ENCODE assay signal across 25 cellular contexts in the genomic region with DNA sequence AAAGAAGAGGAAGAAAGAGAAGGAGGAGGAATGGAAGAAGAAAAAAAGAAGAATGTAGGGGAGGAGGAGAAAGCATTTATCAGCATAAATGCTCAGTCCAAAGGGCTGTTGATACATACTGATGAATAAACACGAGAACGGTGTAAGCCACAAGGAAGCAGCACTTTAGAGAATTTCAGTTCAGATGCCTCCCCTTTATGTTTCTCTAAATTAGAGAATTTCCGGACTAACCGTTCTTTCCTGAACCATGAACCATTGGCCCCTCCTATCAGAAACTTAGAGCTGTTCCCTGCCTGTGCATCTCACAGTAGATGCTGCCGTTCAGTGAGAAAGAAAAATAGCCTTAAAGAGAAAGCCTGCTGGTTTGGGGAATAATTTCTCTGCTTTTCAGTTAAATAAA. TPM values are rescaled to one million over a fixed set of nuclear protein-coding genes. Genes with fewer than 3 reads are reported as not detected.
A peak's percentile ranks its signal among the peaks of the same experiment; 100 is the strongest.
DNase-seq lines count a peak whose midpoint lies in the region; ATAC-seq and TF ChIP-seq lines count a peak whose summit lies in the region.
"Had no signal": no experiment of that assay in that cellular context is flagged by ENCODE, and none has a peak within 500 bp of the region (broad histone marks: within the 10 kb centered on the region; RNA-seq: fewer than 3 reads in every experiment).

No MANE protein-coding gene starts in this region.

- H3K4me3 ChIP-seq in testis = no peak overlapping the region
- H3K4me3 ChIP-seq: body of pancreas, HAP-1, lower lobe of right lung had no signal

- no peaks in the 10 kb centered on the region for H3K9me3 Mint-ChIP-seq in activated naive CD4-positive, alpha-beta T cell treated with anti-CD3 and anti-CD28 coated beads, Interleukin-2, amount 50 U/mL, for 72 hours
- H3K9me3 Mint-ChIP-seq: activated B cell treated with CpG ODN at 0.5 μM for 24 hours; CD8-positive, alpha-beta memory T cell; central memory CD8-positive, alpha-beta T cell; effector memory CD8-positive, alpha-beta T cell; T-cell had no signal

- no peaks in the 10 kb centered on the region for H3K9me3 ChIP-seq in T-helper 17 cell (ENCODE audit: control insufficient read depth, low read length, poor library complexity, severe bottlenecking)
- no peaks in the 10 kb centered on the region for H3K9me3 ChIP-seq in testis
- H3K9me3 ChIP-seq: body of pancreas, HAP-1, lower lobe of right lung had no signal

- 14 to 30% methylated on average over 5 of the region's 5 CpGs for WGBS in testis, 2 donors

- H3K4me1 Mint-ChIP-seq in T-helper 17 cell = peaks cover 5% of the 10 kb centered on the region
- H3K4me1 Mint-ChIP-seq: central memory CD8-positive, alpha-beta T cell had no signal

- peaks cover 90% of the 10 kb centered on the region for H3K27me3 Mint-ChIP-seq in T-helper 17 cell

- H3K4me1 ChIP-seq in testis = peaks cover 15% of the 10 kb centered on the region
- H3K4me1 ChIP-seq: body of pancreas, HAP-1, lower lobe of right lung had no signal

- H3K27ac Mint-ChIP-seq in activated naive CD4-positive, alpha-beta T cell treated with anti-CD3 and anti-CD28 coated beads, Interleukin-2, amount 50 U/mL, for 72 hours = no peak overlapping the region
- H3K27ac Mint-ChIP-seq in T-helper 17 cell = no peak overlapping the region
- H3K27ac Mint-ChIP-seq: activated B cell treated with CpG ODN at 0.5 μM for 24 hours; CD8-positive, alpha-beta memory T cell; effector memory CD8-positive, alpha-beta T cell; T-cell had no signal

- peaks cover 0 to 5% of the 10 kb centered on the region in 2 donors for H3K36me3 Mint-ChIP-seq in activated naive CD4-positive, alpha-beta T cell treated with anti-CD3 and anti-CD28 coated beads, Interleukin-2, amount 50 U/mL, for 72 hours
- H3K36me3 Mint-ChIP-seq in T-helper 17 cell (ENCODE audit: low read depth) = peaks cover 6% of the 10 kb centered on the region
- H3K36me3 Mint-ChIP-seq: CD8-positive, alpha-beta memory T cell; naive thymus-derived CD8-positive, alpha-beta T cell; T-cell had no signal

- ATAC-seq in activated naive CD4-positive, alpha-beta T cell treated with anti-CD3 and anti-CD28 coated beads, Interleukin-2, amount 50 U/mL, for 72 hours = peak; percentile 26 to 83
- ATAC-seq in HG02870 (IDR thresholded peaks at IDR 0.05; ENCODE audit: unreplicated experiment) = peak; percentile 90
- ATAC-seq in T-helper 17 cell = no peak
- no peak for ATAC-seq in HG03565 (IDR thresholded peaks at IDR 0.05; ENCODE audit: unreplicated experiment)
- ATAC-seq: body of pancreas; effector memory CD8-positive, alpha-beta T cell; lower lobe of right lung; naive thymus-derived CD8-positive, alpha-beta T cell; T-cell had no signal

- peak overlapping the region; percentile 1 for H3K4me3 Mint-ChIP-seq in T-helper 17 cell
- H3K4me3 Mint-ChIP-seq: activated B cell treated with CpG ODN at 0.5 μM for 24 hours; CD8-positive, alpha-beta memory T cell; central memory CD8-positive, alpha-beta T cell had no signal

- no peak for DNase-seq in activated naive CD4-positive, alpha-beta T cell treated with anti-CD3 and anti-CD28 coated beads, Interleukin-2, amount 50 U/mL, for 72 hours (ENCODE audit: low spot score in 2 of 2)
- DNase-seq in activated naive CD4-positive, alpha-beta T cell treated with Interleukin-2 at 50 U/mL for 16 hours = no peak
- DNase-seq in T-helper 17 cell (no peak), testis (no peak), superior temporal gyrus (ENCODE audit: extremely low spot score) (no peak)
- DNase-seq: activated B cell treated with CpG ODN at 0.5 μM for 24 hours; body of pancreas; CD8-positive, alpha-beta memory T cell; effector memory CD8-positive, alpha-beta T cell; EL; hippocampal formation; KG1; lower lobe of right lung; naive thymus-derived CD8-positive, alpha-beta T cell; NCI-H2081; NCI-H524 treated with DMSO at 0.1 percent for 48 hours; OCI-M1; stimulated activated naive CD4-positive, alpha-beta T cell treated with Interleukin-2 at 50 U/mL for 16 hours; T-cell had no signal

- H3K36me3 ChIP-seq in testis (ENCODE audit: low read depth, missing control alignments) = no peaks in the 10 kb centered on the region
- H3K36me3 ChIP-seq: HAP-1, lower lobe of right lung had no signal

- no peaks in the 10 kb centered on the region for H3K27me3 ChIP-seq in testis

- TF ChIP-seq CTCF in testis (IDR thresholded peaks at IDR 0.05) = no peak

- intact Hi-C loops in testis (cut with DNase I; ENCODE audit: low total_unique reads) = no loop called here

- peak overlapping the region; percentile 0 to 71 for H3K27ac ChIP-seq in testis
- H3K27ac ChIP-seq: body of pancreas, lower lobe of right lung had no signal

- no peak for TF ChIP-seq POLR2A in testis (IDR thresholded peaks at IDR 0.05)

RNA-seq across cellular contexts. Expression of a gene that starts 49.2 kb away (rescaled TPM):
- not detected for total RNA-seq in activated naive CD4-positive, alpha-beta T cell treated with anti-CD3 and anti-CD28 coated beads, Interleukin-2, amount 50 U/mL, for 72 hours
- total RNA-seq in T-helper 17 cell = not detected
- 100 to 1,000 TPM; 238 to 270 TPM for total RNA-seq in testis
- polyA plus RNA-seq in testis (ENCODE audit: insufficient read depth, low read depth, low replicate concordance) = 516 TPM
- total RNA-seq: activated B cell treated with CpG ODN at 0.5 μM for 24 hours; body of pancreas; CD8-positive, alpha-beta memory T cell; epithelial cell of proximal tubule; lower lobe of right lung; naive thymus-derived CD8-positive, alpha-beta T cell; osteocyte; T-cell had no signal
- polyA plus RNA-seq: naive thymus-derived CD8-positive, alpha-beta T cell had no signal

Comparison
In these comparisons a context has a peak if more than half of its experiments do, and no peak if none do; other contexts are left out.
1. ATAC-seq: peak in activated naive CD4-positive, alpha-beta T cell treated with anti-CD3 and anti-CD28 coated beads, Interleukin-2, amount 50 U/mL, for 72 hours (2 of 2) and HG02870 (single experiment); none in T-helper 17 cell (single experiment) and HG03565 (single experiment).
2. RNA of a gene that starts 49.2 kb away (total RNA-seq): 238 to 270 TPM in testis; not detected in activated naive CD4-positive, alpha-beta T cell treated with anti-CD3 and anti-CD28 coated beads, Interleukin-2, amount 50 U/mL, for 72 hours and not detected in T-helper 17 cell; every median in the first group is over 100 times any median in the second.